Comparison of ENCODE assay signal across 17 cellular contexts in genomic region chr20:61331542-61331941, GRCh38.
DNase-seq lines count a peak whose midpoint lies in the region; ATAC-seq and TF ChIP-seq lines count a peak whose summit lies in the region.
"Had no signal": no experiment of that assay in that cellular context is flagged by ENCODE, and none has a peak within 500 bp of the region (broad histone marks: within the 10 kb centered on the region; RNA-seq: fewer than 3 reads in every experiment).

No MANE protein-coding gene starts in this region.

- peaks cover under 1% of the 10 kb centered on the region for H3K27me3 ChIP-seq in hepatocyte

- no TSS peak for BruUV-seq in Calu3 (replicated peaks; lab: Mats Ljungman, UMichigan)

- H3K4me1 ChIP-seq in hepatocyte (ENCODE audit: insufficient read depth) = no peaks in the 10 kb centered on the region

- peak; percentile 7 for DNase-seq in DMS53 (lab: John Stamatoyannopoulos, UW)
- DNase-seq in DMS53 treated with DMSO at 0.1 percent for 48 hours (lab: John Stamatoyannopoulos, UW; ENCODE audit: unreplicated experiment) = no peak
- peak; percentile 21 for DNase-seq in RPMI8226
- DNase-seq in hepatocyte (ENCODE audit: low spot score) = peak; percentile 45
- no peak for DNase-seq in stimulated activated effector memory CD8-positive, alpha-beta T cell treated with anti-CD3 and anti-CD28 coated beads, Interleukin-12 subunit alpha, Interleukin-12 subunit beta, amount 100 ng/mL, for 72 hours (ENCODE audit: low spot score in 2 of 2)
- DNase-seq in NCI-H2196 treated with DMSO at 0.1 percent for 48 hours (lab: John Stamatoyannopoulos, UW; ENCODE audit: unreplicated experiment) = no peak
- no peak for DNase-seq in Calu3
- DNase-seq: activated CD8-positive, alpha-beta memory T cell treated with anti-CD3 and anti-CD28 coated beads, Interleukin-2, amount 50 U/mL, for 4 hours; activated naive CD4-positive, alpha-beta T cell treated with Interleukin-2 at 50 U/mL for 16 hours; CD4-positive, CD25-positive, alpha-beta regulatory T cell; NCI-H1092; NCI-H2171 treated with DMSO at 0.1 percent for 48 hours had no signal

- no peaks in the 10 kb centered on the region for H3K9me3 ChIP-seq in hepatocyte (ENCODE audit: low read depth)

- H3K27ac ChIP-seq in hepatocyte = no peak overlapping the region
- H3K27ac ChIP-seq: 22Rv1, skin epidermis had no signal

- H3K79me2 ChIP-seq in hepatocyte = no peaks in the 10 kb centered on the region

- no peak overlapping the region for H3K4me3 ChIP-seq in hepatocyte
- H3K4me3 ChIP-seq: skin epidermis had no signal

- H3K4me3 Mint-ChIP-seq in stimulated activated effector memory CD8-positive, alpha-beta T cell treated with anti-CD3 and anti-CD28 coated beads, Interleukin-12 subunit alpha, Interleukin-12 subunit beta, amount 100 ng/mL, for 72 hours = no peak overlapping the region
- H3K4me3 Mint-ChIP-seq in Calu3 (ENCODE audit: low read depth, unreplicated experiment) = no peak overlapping the region
- H3K4me3 Mint-ChIP-seq: CD4-positive, CD25-positive, alpha-beta regulatory T cell; IgD-negative memory B cell; stimulated activated naive CD8-positive, alpha-beta T cell treated with anti-CD3 and anti-CD28 coated beads, Interleukin-15, Interleukin-2, amounts not matched to agents 100 ng/mL and 50 ng/mL, for 24 hours had no signal

- H4K20me1 ChIP-seq in hepatocyte (ENCODE audit: insufficient read depth, poor library complexity, severe bottlenecking) = no peaks in the 10 kb centered on the region

- peak; percentile 50 for ATAC-seq in stimulated activated effector memory CD8-positive, alpha-beta T cell treated with anti-CD3 and anti-CD28 coated beads, Interleukin-12 subunit alpha, Interleukin-12 subunit beta, amount 100 ng/mL, for 72 hours
- ATAC-seq in GM19463 (IDR thresholded peaks at IDR 0.05; ENCODE audit: unreplicated experiment) = no peak

- no peaks in the 10 kb centered on the region for H3K36me3 Mint-ChIP-seq in stimulated activated effector memory CD8-positive, alpha-beta T cell treated with anti-CD3 and anti-CD28 coated beads, Interleukin-12 subunit alpha, Interleukin-12 subunit beta, amount 100 ng/mL, for 72 hours
- H3K36me3 Mint-ChIP-seq in Calu3 (ENCODE audit: insufficient read depth, unreplicated experiment) = no peaks in the 10 kb centered on the region
- H3K36me3 Mint-ChIP-seq: CD4-positive, CD25-positive, alpha-beta regulatory T cell had no signal

- 85% methylated on average over 11 of the region's 11 CpGs for WGBS in hepatocyte (ENCODE audit: low lambda C conversion rate, missing lambda C conversion rate)

- TF ChIP-seq CTCF in hepatocyte (IDR thresholded peaks at IDR 0.05; ENCODE audit: poor library complexity) = no peak
- no peak for TF ChIP-seq CTCF in Calu3 (IDR thresholded peaks at IDR 0.05; ENCODE audit: unreplicated experiment)

- H3K9me2 ChIP-seq in hepatocyte (replicated peaks; ENCODE audit: insufficient read depth) = no peaks in the 10 kb centered on the region

- no peaks in the 10 kb centered on the region for H3K27me3 Mint-ChIP-seq in Calu3 (ENCODE audit: unreplicated experiment)
- H3K27me3 Mint-ChIP-seq: CD4-positive, CD25-positive, alpha-beta regulatory T cell; IgD-negative memory B cell; stimulated activated naive CD8-positive, alpha-beta T cell treated with anti-CD3 and anti-CD28 coated beads, Interleukin-15, Interleukin-2, amounts not matched to agents 100 ng/mL and 50 ng/mL, for 24 hours had no signal

- H3K9me3 Mint-ChIP-seq in stimulated activated effector memory CD8-positive, alpha-beta T cell treated with anti-CD3 and anti-CD28 coated beads, Interleukin-12 subunit alpha, Interleukin-12 subunit beta, amount 100 ng/mL, for 72 hours = no peaks in the 10 kb centered on the region
- peaks cover 7% of the 10 kb centered on the region for H3K9me3 Mint-ChIP-seq in Calu3 (ENCODE audit: low read depth, unreplicated experiment)
- H3K9me3 Mint-ChIP-seq: stimulated activated naive CD8-positive, alpha-beta T cell treated with anti-CD3 and anti-CD28 coated beads, Interleukin-15, Interleukin-2, amounts not matched to agents 100 ng/mL and 50 ng/mL, for 24 hours had no signal

- intact Hi-C loops in Calu3 (cut with micrococcal nuclease; ENCODE audit: unreplicated experiment) = no loop called here

- no peaks in the 10 kb centered on the region for H3K4me1 Mint-ChIP-seq in stimulated activated effector memory CD8-positive, alpha-beta T cell treated with anti-CD3 and anti-CD28 coated beads, Interleukin-12 subunit alpha, Interleukin-12 subunit beta, amount 100 ng/mL, for 72 hours
- no peaks in the 10 kb centered on the region for H3K4me1 Mint-ChIP-seq in Calu3 (ENCODE audit: low read depth, unreplicated experiment)
- H3K4me1 Mint-ChIP-seq: CD4-positive, CD25-positive, alpha-beta regulatory T cell had no signal

- no peaks in the 10 kb centered on the region for H3K36me3 ChIP-seq in hepatocyte (replicated peaks; ENCODE audit: insufficient read depth, low read depth)

- H3K4me2 ChIP-seq in hepatocyte = no peak overlapping the region

- no peak overlapping the region for H2AFZ ChIP-seq in hepatocyte

- no peak overlapping the region for H3K27ac Mint-ChIP-seq in stimulated activated effector memory CD8-positive, alpha-beta T cell treated with anti-CD3 and anti-CD28 coated beads, Interleukin-12 subunit alpha, Interleukin-12 subunit beta, amount 100 ng/mL, for 72 hours
- no peak overlapping the region for H3K27ac Mint-ChIP-seq in Calu3 (ENCODE audit: unreplicated experiment)
- H3K27ac Mint-ChIP-seq: CD4-positive, CD25-positive, alpha-beta regulatory T cell; IgD-negative memory B cell; stimulated activated naive CD8-positive, alpha-beta T cell treated with anti-CD3 and anti-CD28 coated beads, Interleukin-15, Interleukin-2, amounts not matched to agents 100 ng/mL and 50 ng/mL, for 24 hours had no signal

- CTCF ChIA-PET in Calu3 (lab: Charles Lee) = no interaction called here

Comparison
In these comparisons a context has a peak if more than half of its experiments do, and no peak if none do; other contexts are left out.
1. DNase-seq: peak in DMS53 (single experiment), RPMI8226 (single experiment) and hepatocyte (single experiment); none in DMS53 treated with DMSO at 0.1 percent for 48 hours (single experiment), stimulated activated effector memory CD8-positive, alpha-beta T cell treated with anti-CD3 and anti-CD28 coated beads, Interleukin-12 subunit alpha, Interleukin-12 subunit beta, amount 100 ng/mL, for 72 hours (0 of 2), NCI-H2196 treated with DMSO at 0.1 percent for 48 hours (single experiment) and Calu3 (single experiment).